ENCODE assay signal across 15 cellular contexts in the genomic region with DNA sequence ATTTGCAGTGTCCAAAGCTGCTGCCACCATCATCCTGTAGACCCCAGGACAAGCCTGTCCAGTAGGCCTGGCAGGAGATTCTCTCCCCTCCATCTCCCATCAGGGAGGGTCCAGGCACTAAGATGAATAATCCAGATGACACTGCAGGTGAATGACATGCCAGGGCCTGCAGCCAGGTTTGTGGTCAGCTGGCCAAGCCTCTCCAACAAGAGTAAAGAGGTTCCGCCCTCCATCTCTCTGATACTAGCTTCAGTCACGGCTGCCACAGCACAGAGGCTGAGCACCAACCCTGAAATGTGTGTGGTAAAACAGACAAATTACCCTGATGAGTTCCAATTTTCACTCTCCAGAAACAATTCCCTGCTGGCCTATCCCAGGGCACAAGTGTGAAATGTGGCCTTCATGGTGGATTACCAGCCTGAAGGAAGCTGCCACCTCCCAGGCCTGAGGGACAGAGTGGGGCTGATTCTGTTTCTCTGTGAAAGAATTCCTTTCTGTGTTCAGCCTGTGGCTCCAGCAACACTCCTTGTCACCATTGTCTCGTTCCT. TPM values are rescaled to one million over a fixed set of nuclear protein-coding genes. Genes with fewer than 3 reads are reported as not detected.
"Had no signal": no experiment of that assay in that cellular context is flagged by ENCODE, and none has a peak within 500 bp of the region (broad histone marks: within the 10 kb centered on the region; RNA-seq: fewer than 3 reads in every experiment).

No MANE protein-coding gene starts in this region.

- H3K9ac ChIP-seq: parathyroid adenoma had no signal

- ATAC-seq: body of pancreas, left lobe of liver had no signal

- H3K9me3 Mint-ChIP-seq: activated CD4-positive, alpha-beta memory T cell treated with anti-CD3 and anti-CD28 coated beads, Interleukin-2, amount 10 ng/mL, durations not matched to agents 7 days and 5 days; activated naive CD4-positive, alpha-beta T cell treated with anti-CD3 and anti-CD28 coated beads for 36 hours; dendritic cell treated with granulocyte-macrophage colony-stimulating factor and Interleukin-4, amounts not matched to agents 40 ng/mL and 50 ng/mL, for 4 days had no signal

- FAIRE-seq: islet of Langerhans had no signal

- H3K4me1 ChIP-seq: body of pancreas, heart right ventricle, parathyroid adenoma, thyroid gland, uterus had no signal

- H3K27me3 ChIP-seq: body of pancreas, thyroid gland, uterus had no signal

- H3K27ac Mint-ChIP-seq: activated CD4-positive, alpha-beta memory T cell treated with anti-CD3 and anti-CD28 coated beads, Interleukin-2, amount 10 ng/mL, durations not matched to agents 7 days and 5 days; activated naive CD4-positive, alpha-beta T cell treated with anti-CD3 and anti-CD28 coated beads for 36 hours; dendritic cell treated with granulocyte-macrophage colony-stimulating factor and Interleukin-4, amounts not matched to agents 40 ng/mL and 50 ng/mL, for 4 days had no signal

- H3K4me3 Mint-ChIP-seq: activated CD4-positive, alpha-beta memory T cell treated with anti-CD3 and anti-CD28 coated beads, Interleukin-2, amount 10 ng/mL, durations not matched to agents 7 days and 5 days; activated naive CD4-positive, alpha-beta T cell treated with anti-CD3 and anti-CD28 coated beads for 36 hours; dendritic cell treated with granulocyte-macrophage colony-stimulating factor and Interleukin-4, amounts not matched to agents 40 ng/mL and 50 ng/mL, for 4 days had no signal

- H3K36me3 ChIP-seq: esophagus muscularis mucosa, heart right ventricle, thyroid gland, uterus had no signal

- H3K27ac ChIP-seq: body of pancreas, esophagus muscularis mucosa, heart right ventricle, parathyroid adenoma, thyroid gland, uterus, VCaP had no signal

- H3K9me3 ChIP-seq: body of pancreas, esophagus muscularis mucosa, heart right ventricle, thyroid gland, uterus had no signal

- H3K79me2 ChIP-seq: parathyroid adenoma had no signal

- H2AFZ ChIP-seq: parathyroid adenoma had no signal

- DNase-seq: activated CD4-positive, alpha-beta memory T cell treated with anti-CD3 and anti-CD28 coated beads, Interleukin-2, amount 10 ng/mL, durations not matched to agents 7 days and 5 days; activated naive CD4-positive, alpha-beta T cell treated with anti-CD3 and anti-CD28 coated beads for 36 hours; body of pancreas; foreskin fibroblast; heart right ventricle; T-helper 1 cell; thyroid gland; uterus had no signal

- H3K4me3 ChIP-seq: body of pancreas, esophagus muscularis mucosa, heart right ventricle, thyroid gland, uterus had no signal

RNA-seq across cellular contexts. Expression of a gene that starts 20.0 kb away (rescaled TPM):
- total RNA-seq: activated CD4-positive, alpha-beta memory T cell treated with anti-CD3 and anti-CD28 coated beads, Interleukin-2, amount 10 ng/mL, durations not matched to agents 7 days and 5 days; activated naive CD4-positive, alpha-beta T cell treated with anti-CD3 and anti-CD28 coated beads for 36 hours; body of pancreas; esophagus muscularis mucosa; heart right ventricle; skeletal muscle tissue; thyroid gland; uterus had no signal
